ENCODE assay signal across 1 cellular context in genomic region chr9:104769029-104769428, GRCh38. TPM values are rescaled to one million over a fixed set of nuclear protein-coding genes. Genes with fewer than 3 reads are reported as not detected.
"Had no signal": no experiment of that assay in that cellular context is flagged by ENCODE, and none has a peak within 500 bp of the region (broad histone marks: within the 10 kb centered on the region; RNA-seq: fewer than 3 reads in every experiment).

No MANE protein-coding gene starts in this region.

RNA-seq across cellular contexts. Expression of gene NIPSNAP3B, which starts 5.1 kb away (rescaled TPM):
- total RNA-seq: HT-29 had no signal
